In the genomic region with DNA sequence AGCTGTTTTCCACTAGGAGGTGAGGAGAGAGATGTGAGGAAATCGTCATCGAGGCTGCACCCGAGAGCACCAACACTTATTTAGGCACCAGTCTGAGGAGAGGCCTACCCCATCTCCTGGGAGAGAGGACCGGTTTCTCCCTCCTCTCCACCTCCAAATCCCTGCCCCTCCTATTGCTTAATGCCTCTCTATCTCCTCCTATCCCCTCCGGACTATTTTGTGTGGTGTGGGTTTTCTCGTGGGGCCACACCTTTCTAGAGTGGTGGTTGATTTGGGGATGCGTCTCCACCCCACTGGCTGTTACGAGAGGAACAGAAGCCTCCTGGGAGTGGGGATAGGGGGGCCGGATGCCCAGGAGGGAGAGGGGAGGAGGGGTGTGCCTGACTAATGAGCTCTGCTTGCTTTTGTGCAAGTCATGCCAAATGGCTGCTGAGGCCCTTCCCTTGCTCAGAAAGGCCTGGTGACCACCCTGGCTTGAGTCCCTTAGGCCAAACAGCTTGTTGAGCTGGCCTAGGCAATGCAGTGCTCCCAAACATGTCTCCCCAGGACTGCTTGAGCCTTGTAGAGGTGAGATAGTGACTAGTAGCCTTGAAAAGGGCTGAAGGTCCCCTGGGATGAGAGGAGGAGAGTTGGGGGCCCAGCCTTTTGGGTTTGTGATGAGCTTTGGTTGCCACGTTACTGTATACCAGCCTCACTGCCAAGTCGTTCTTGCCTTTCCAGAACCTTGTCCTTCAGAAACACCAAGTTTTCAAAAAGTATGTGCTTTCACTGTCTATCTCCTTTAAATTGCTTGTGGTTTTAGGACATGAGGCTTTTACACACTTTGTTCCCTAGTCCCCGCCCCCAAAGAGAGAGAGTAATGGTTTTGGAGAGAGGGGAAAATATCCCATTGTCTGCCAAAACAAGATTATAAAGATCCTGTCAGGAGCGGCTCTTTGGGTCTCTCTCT, we compare ENCODE assay signal across 8 cellular contexts. TPM values are rescaled to one million over a fixed set of nuclear protein-coding genes. Genes with fewer than 3 reads are reported as not detected.
DNase-seq lines count a peak whose midpoint lies in the region; ATAC-seq and TF ChIP-seq lines count a peak whose summit lies in the region.

No MANE protein-coding gene starts in this region.

- ATAC-seq in HG03135 (IDR thresholded peaks at IDR 0.05; ENCODE audit: unreplicated experiment) (peak; percentile 33), aorta (ENCODE audit: low FRiP score) (peak; percentile 87), HG03045 (IDR thresholded peaks at IDR 0.05; ENCODE audit: unreplicated experiment) (no peak)

- peaks cover 27% of the 10 kb centered on the region for H3K4me1 Mint-ChIP-seq in activated naive CD4-positive, alpha-beta T cell treated with anti-CD3 and anti-CD28 coated beads for 36 hours (ENCODE audit: low read depth)

- H3K4me1 ChIP-seq in osteoblast (ENCODE audit: insufficient read depth, low read length) (peaks cover 37% of the 10 kb centered on the region), aorta (ENCODE audit: control insufficient read depth in 1 of 2, insufficient read depth in 2 of 2, low read length in 2 of 2) (no peaks in the 10 kb centered on the region)

- H4K20me1 ChIP-seq in osteoblast (ENCODE audit: insufficient read depth, low read length) = peaks cover 6% of the 10 kb centered on the region

- peaks cover 58% of the 10 kb centered on the region for H3K79me2 ChIP-seq in osteoblast (ENCODE audit: insufficient read depth, low read length)

- H3K9me3 ChIP-seq in osteoblast (ENCODE audit: low read depth, low read length) = no peaks in the 10 kb centered on the region
- H3K9me3 ChIP-seq in aorta (ENCODE audit: control insufficient read depth, low read length) = no peaks in the 10 kb centered on the region

- H2AFZ ChIP-seq in osteoblast (ENCODE audit: low read length) = no peak overlapping the region

- H3K27ac ChIP-seq in osteoblast (ENCODE audit: low read depth, low read length) (peak overlapping the region; percentile 88), aorta (ENCODE audit: low read depth in 1 of 2, low read length in 2 of 2) (peak overlapping the region; percentile 61 to 87)

- peak overlapping the region; percentile 91 for H3K4me2 ChIP-seq in osteoblast (ENCODE audit: insufficient read depth, low read length)

- intact Hi-C loops in activated naive CD4-positive, alpha-beta T cell treated with anti-CD3 and anti-CD28 coated beads for 36 hours (cut with micrococcal nuclease) = loop anchor here (1.0 to 2.0 kb wide), 6 partner anchors 30 to 378 kb away; no protein-coding TSS in a partner anchor
- intact Hi-C loops in aorta (cut with DNase I) = loop anchor here (2.0 to 5.0 kb wide), 3 partner anchors 34 to 71 kb away; no protein-coding TSS in a partner anchor

- H3K27me3 ChIP-seq in osteoblast (ENCODE audit: insufficient read depth, low read length) = no peaks in the 10 kb centered on the region
- H3K27me3 ChIP-seq in aorta (ENCODE audit: control insufficient read depth in 1 of 2, insufficient read depth in 2 of 2, low read length in 1 of 2) = no peaks in the 10 kb centered on the region

- peak overlapping the region; percentile 94 for H3K4me3 Mint-ChIP-seq in activated naive CD4-positive, alpha-beta T cell treated with anti-CD3 and anti-CD28 coated beads for 36 hours

- peak; percentile 12 for DNase-seq in SHP77 treated with DMSO at 0.1 percent for 48 hours (lab: John Stamatoyannopoulos, UW)
- peak; percentile 82 for DNase-seq in activated naive CD4-positive, alpha-beta T cell treated with anti-CD3 and anti-CD28 coated beads for 36 hours
- DNase-seq in germinal center (ENCODE audit: low spot score) = peak; percentile 11
- DNase-seq in osteoblast (ENCODE audit: insufficient read length, low spot score, missing footprints) = peak; percentile 85
- DNase-seq in aorta = peak; percentile 85 to 86

- CTCF ChIA-PET in activated naive CD4-positive, alpha-beta T cell treated with anti-CD3 and anti-CD28 coated beads for 36 hours (lab: Charles Lee) = interaction anchor here (0.7 to 2.1 kb wide), 6 partner anchors 9 to 68 kb away, joined by 3 to 5 read pairs (median 4); no protein-coding TSS in a partner anchor

- no peaks in the 10 kb centered on the region for H3K9me3 Mint-ChIP-seq in activated naive CD4-positive, alpha-beta T cell treated with anti-CD3 and anti-CD28 coated beads for 36 hours

- peak overlapping the region; percentile 94 for H3K27ac Mint-ChIP-seq in activated naive CD4-positive, alpha-beta T cell treated with anti-CD3 and anti-CD28 coated beads for 36 hours

- peak overlapping the region; percentile 82 for H3K4me3 ChIP-seq in GM08714 (ENCODE audit: low read length)
- H3K4me3 ChIP-seq in osteoblast (ENCODE audit: insufficient read depth, low read length) = peak overlapping the region; percentile 90
- H3K4me3 ChIP-seq in aorta (ENCODE audit: low read length in 2 of 2) = peak overlapping the region; percentile 66 to 70

- no peaks in the 10 kb centered on the region for H3K36me3 ChIP-seq in osteoblast (ENCODE audit: insufficient read depth, low read length)
- H3K36me3 ChIP-seq in aorta (ENCODE audit: control insufficient read depth in 1 of 2, insufficient read depth in 2 of 2, low read length in 1 of 2) = no peaks in the 10 kb centered on the region

- TF ChIP-seq CTCF in osteoblast (IDR thresholded peaks at IDR 0.05; ENCODE audit: extremely low read depth, low read depth, low read length) = no peak

- no peaks in the 10 kb centered on the region for H3K27me3 Mint-ChIP-seq in activated naive CD4-positive, alpha-beta T cell treated with anti-CD3 and anti-CD28 coated beads for 36 hours (ENCODE audit: low read depth)

- WGBS in aorta, 2 donors = 1 to 38% methylated on average over 13 of the region's 13 CpGs

- H3K36me3 Mint-ChIP-seq in activated naive CD4-positive, alpha-beta T cell treated with anti-CD3 and anti-CD28 coated beads for 36 hours (ENCODE audit: low read depth) = peaks cover 42% of the 10 kb centered on the region

RNA-seq across cellular contexts. Expression of gene MSN, which starts 1.2 kb away (rescaled TPM):
- total RNA-seq in activated naive CD4-positive, alpha-beta T cell treated with anti-CD3 and anti-CD28 coated beads for 36 hours = 100 to 1,000 TPM; 482 to 507 TPM
- 236 and 249 TPM in 2 replicates for total RNA-seq in osteoblast
- 100 to 1,000 TPM; 374 to 532 TPM for total RNA-seq in aorta
- polyA plus RNA-seq in aorta = 100 to 1,000 TPM; 128 to 160 TPM

Comparison
In these comparisons a context has a peak if more than half of its experiments do, and no peak if none do; other contexts are left out.
1. DNase-seq: peak in every context shown above with its lines; median percentile 86 in aorta; 85 in osteoblast; 82 in activated naive CD4-positive, alpha-beta T cell treated with anti-CD3 and anti-CD28 coated beads for 36 hours; 12 in SHP77 treated with DMSO at 0.1 percent for 48 hours; 11 in germinal center.